ENCODE assay signal across 8 cellular contexts in the genomic region with DNA sequence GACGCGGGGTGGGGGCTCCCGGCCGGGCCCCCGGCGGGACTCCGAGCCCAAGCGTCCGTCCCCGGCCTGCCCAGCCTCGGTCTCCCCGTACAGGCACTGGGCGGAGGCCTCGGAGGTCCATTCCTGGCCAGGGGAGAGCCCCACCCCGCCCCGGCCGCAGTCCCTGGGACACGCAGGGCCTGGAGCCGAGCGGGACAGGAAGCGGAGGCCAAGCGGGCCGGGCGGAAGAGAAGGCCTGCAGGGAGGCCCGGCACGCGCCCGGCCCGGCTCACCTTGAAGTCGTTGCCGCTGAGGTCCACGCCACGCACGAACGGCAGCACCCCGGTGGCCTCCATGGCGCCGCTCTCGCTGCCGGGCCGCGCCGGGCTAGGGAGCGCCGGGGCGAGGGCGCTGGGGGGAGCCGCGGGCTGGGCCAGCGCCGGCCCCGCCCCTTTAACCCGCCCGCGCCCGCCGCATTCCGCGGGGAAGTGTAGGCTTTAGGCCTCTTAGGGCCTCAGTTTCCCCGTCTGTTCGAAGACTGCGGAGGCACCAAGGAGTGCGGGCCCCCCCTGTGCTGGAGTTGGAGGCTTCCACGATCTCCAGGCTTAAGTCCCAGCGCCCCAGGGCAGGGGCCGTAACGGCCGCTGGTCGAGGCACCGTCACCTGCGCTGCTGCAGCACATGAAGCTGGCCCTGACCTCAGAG. TPM values are rescaled to one million over a fixed set of nuclear protein-coding genes. Genes with fewer than 3 reads are reported as not detected.
DNase-seq lines count a peak whose midpoint lies in the region; ATAC-seq, FAIRE-seq and TF ChIP-seq lines count a peak whose summit lies in the region.

A gene (minus strand): TSS at position 383 of the 683 bp plus-strand sequence. CDS start 48 bp downstream, at position 335.

- no peak for TF ChIP-seq RAD21 in A549 (conservative IDR thresholded peaks at IDR 0.05 in 1 of 2, IDR thresholded peaks at IDR 0.05 in 1 of 2)

- peak within 1 kb of the TSS; percentile 96 for H3K4me3 Mint-ChIP-seq in activated CD4-positive, alpha-beta T cell treated with anti-CD3 and anti-CD28 coated beads for 36 hours

- H3K4me1 ChIP-seq in A549 (peaks cover 31% of the 10 kb centered on the region), KMS-11 (ENCODE audit: low read depth, poor library complexity, severe bottlenecking) (peaks cover 12% of the 10 kb centered on the region)

- intact Hi-C loops in activated CD4-positive, alpha-beta T cell treated with anti-CD3 and anti-CD28 coated beads for 36 hours (cut with DNase I, micrococcal nuclease), result loop anchor here in 1 of 2 experiments (1.0 kb wide), 1 partner anchor 33 kb away; a partner anchor contains a TSS

- FAIRE-seq in A549 (lab: Jason Lieb, UNC), result no peak

- POLR2A ChIA-PET in A549 (lab: Yijun Ruan, JAX), result interaction anchor here (0.5 to 0.9 kb wide), 2 partner anchors 10 to 41 kb away, joined by 3 to 11 read pairs; no protein-coding TSS in a partner anchor
- POLR2A ChIA-PET in activated CD4-positive, alpha-beta T cell treated with anti-CD3 and anti-CD28 coated beads for 36 hours (lab: Charles Lee), result no interaction called here

- H3K27ac ChIP-seq in A549, result peak within 1 kb of the TSS; percentile 91 to 97
- H3K27ac ChIP-seq in KMS-11, result peak within 1 kb of the TSS; percentile 38; the same call in 1 of the 2 replicates
- H3K27ac ChIP-seq in cingulate gyrus (ENCODE audit: low read depth, low read length), result peak within 1 kb of the TSS; percentile 77

- H3K79me2 ChIP-seq in KMS-11 (ENCODE audit: insufficient read depth, low read depth), result no peaks in the 10 kb centered on the region; the same call in 1 of the 2 replicates

- peak; percentile 48 to 63 for ATAC-seq in A549
- peak; percentile 28 for ATAC-seq in activated CD4-positive, alpha-beta T cell treated with anti-CD3 and anti-CD28 coated beads for 36 hours

- H3K27ac Mint-ChIP-seq in activated CD4-positive, alpha-beta T cell treated with anti-CD3 and anti-CD28 coated beads for 36 hours, result peak within 1 kb of the TSS; percentile 94

- peaks cover 42% of the 10 kb centered on the region for H3K4me1 Mint-ChIP-seq in activated CD4-positive, alpha-beta T cell treated with anti-CD3 and anti-CD28 coated beads for 36 hours

- H3K36me3 ChIP-seq in KMS-11 (ENCODE audit: insufficient read depth), result no peaks in the 10 kb centered on the region

- no peaks in the 10 kb centered on the region for H3K27me3 ChIP-seq in KMS-11 (ENCODE audit: insufficient read depth, low read depth)

- TF ChIP-seq POLR2A in A549 (IDR thresholded peaks at IDR 0.05; ENCODE audit: low read length) (peak; percentile 84), GM18526 (IDR thresholded peaks at IDR 0.05; ENCODE audit: extremely low read depth, insufficient read length) (peak; percentile 41)

- no peak for TF ChIP-seq CTCF in A549 (IDR thresholded peaks at IDR 0.05)
- no peak for TF ChIP-seq CTCF in KMS-11 (conservative IDR thresholded peaks at IDR 0.05; ENCODE audit: low read depth, low read length)

- no peak for TF ChIP-seq EP300 in A549 (IDR thresholded peaks at IDR 0.05)

- no peaks in the 10 kb centered on the region for H3K9me3 ChIP-seq in A549

- DNase-seq in A549 (ENCODE audit: low read depth in 1 of 2, low spot score in 1 of 2), result peak; percentile 64 to 70
- DNase-seq in activated CD4-positive, alpha-beta T cell treated with anti-CD3 and anti-CD28 coated beads for 36 hours, result peak; percentile 66
- DNase-seq in kidney glomerular epithelial cell (lab: John Stamatoyannopoulos, UW), result peak; percentile 38
- peak; percentile 22 to 41 (median 34) for DNase-seq in stimulated activated CD4-positive, alpha-beta T cell treated with anti-CD3 and anti-CD28 coated beads, Interleukin-12 subunit alpha, Interleukin-12 subunit beta, amount 100 ng/mL, for 48 hours (ENCODE audit: low read depth in 2 of 3, low spot score in 1 of 3)
- no peak for DNase-seq in NCI-H2107 (lab: John Stamatoyannopoulos, UW)

- H4K20me1 ChIP-seq in KMS-11 (ENCODE audit: insufficient read depth), result no peaks in the 10 kb centered on the region

- H3K4me3 ChIP-seq in A549, result peak within 1 kb of the TSS; percentile 66
- H3K4me3 ChIP-seq in KMS-11 (IDR thresholded peaks at IDR 0.05; ENCODE audit: insufficient read depth, low read depth, low read length), result no peak within 1 kb of the TSS

- CTCF ChIA-PET in A549 (lab: Yijun Ruan, JAX), result interaction anchor here (1.4 to 8.5 kb wide), 4 partner anchors 10 to 16 kb away, joined by 3 to 59 read pairs (median 18); no protein-coding TSS in a partner anchor
- CTCF ChIA-PET in activated CD4-positive, alpha-beta T cell treated with anti-CD3 and anti-CD28 coated beads for 36 hours (lab: Charles Lee), result interaction anchor here (0.7 to 1.7 kb wide), 2 partner anchors 60 to 74 kb away, joined by 3 read pairs; no protein-coding TSS in a partner anchor

- peak within 1 kb of the TSS; percentile 89 for H2AFZ ChIP-seq in KMS-11 (ENCODE audit: low read depth)

- H3K4me2 ChIP-seq in A549, result peak within 1 kb of the TSS; percentile 94
- H3K4me2 ChIP-seq in KMS-11, result peak within 1 kb of the TSS; percentile 84

- no peaks in the 10 kb centered on the region for H3K27me3 Mint-ChIP-seq in activated CD4-positive, alpha-beta T cell treated with anti-CD3 and anti-CD28 coated beads for 36 hours

- peaks cover 13% of the 10 kb centered on the region for H3K36me3 Mint-ChIP-seq in activated CD4-positive, alpha-beta T cell treated with anti-CD3 and anti-CD28 coated beads for 36 hours (ENCODE audit: low read depth)

- peak within 1 kb of the TSS; percentile 60; the same call in 1 of the 2 replicates for H3K9ac ChIP-seq in KMS-11

- no peaks in the 10 kb centered on the region for H3K9me3 Mint-ChIP-seq in activated CD4-positive, alpha-beta T cell treated with anti-CD3 and anti-CD28 coated beads for 36 hours (ENCODE audit: low read depth)

- 5% methylated on average over 16 of the region's 71 CpGs for WGBS in A549 (ENCODE audit: missing lambda C conversion rate)

TF ChIP-seq in A549, 52 proteins besides CTCF, POLR2A, EP300 and RAD21 (continues in another document):
- TF ChIP-seq RFX5 (IDR thresholded peaks at IDR 0.05) (no peak), EHMT2 (IDR thresholded peaks at IDR 0.05; ENCODE audit: low read depth) (no peak), TFCP2L1 (CRISPR knock-in tag; IDR thresholded peaks at IDR 0.05) (0 out of 2 replicates have a peak, but pooled peaks have one; percentile 12), JUN (IDR thresholded peaks at IDR 0.05) (peak; percentile 65 to 77), POLR2AphosphoS2 (conservative IDR thresholded peaks at IDR 0.05; ENCODE audit: low read length) (no peak), MYC (IDR thresholded peaks at IDR 0.05; ENCODE audit: borderline replicate concordance, low read length) (no peak; the same call in 1 of the 2 replicates), CHD2 (IDR thresholded peaks at IDR 0.05; ENCODE audit: low read length, partially characterized antibody) (no peak), RCOR1 (IDR thresholded peaks at IDR 0.05; ENCODE audit: low read depth, low read length) (no peak), HDAC2 (IDR thresholded peaks at IDR 0.05) (no peak), CEBPB (IDR thresholded peaks at IDR 0.05) (no peak), ZC3H11A (IDR thresholded peaks at IDR 0.05) (no peak)
- TF ChIP-seq, protein P1, sequence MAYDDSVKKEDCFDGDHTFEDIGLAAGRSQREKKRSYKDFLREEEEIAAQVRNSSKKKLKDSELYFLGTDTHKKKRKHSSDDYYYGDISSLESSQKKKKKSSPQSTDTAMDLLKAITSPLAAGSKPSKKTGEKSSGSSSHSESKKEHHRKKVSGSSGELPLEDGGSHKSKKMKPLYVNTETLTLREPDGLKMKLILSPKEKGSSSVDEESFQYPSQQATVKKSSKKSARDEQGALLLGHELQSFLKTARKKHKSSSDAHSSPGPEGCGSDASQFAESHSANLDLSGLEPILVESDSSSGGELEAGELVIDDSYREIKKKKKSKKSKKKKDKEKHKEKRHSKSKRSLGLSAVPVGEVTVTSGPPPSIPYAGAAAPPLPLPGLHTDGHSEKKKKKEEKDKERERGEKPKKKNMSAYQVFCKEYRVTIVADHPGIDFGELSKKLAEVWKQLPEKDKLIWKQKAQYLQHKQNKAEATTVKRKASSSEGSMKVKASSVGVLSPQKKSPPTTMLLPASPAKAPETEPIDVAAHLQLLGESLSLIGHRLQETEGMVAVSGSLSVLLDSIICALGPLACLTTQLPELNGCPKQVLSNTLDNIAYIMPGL (CRISPR knock-in tag; IDR thresholded peaks at IDR 0.05; ENCODE audit: borderline replicate concordance), result peak; percentile 67; the same call in 1 of the 2 replicates
- TF ChIP-seq, protein P2, sequence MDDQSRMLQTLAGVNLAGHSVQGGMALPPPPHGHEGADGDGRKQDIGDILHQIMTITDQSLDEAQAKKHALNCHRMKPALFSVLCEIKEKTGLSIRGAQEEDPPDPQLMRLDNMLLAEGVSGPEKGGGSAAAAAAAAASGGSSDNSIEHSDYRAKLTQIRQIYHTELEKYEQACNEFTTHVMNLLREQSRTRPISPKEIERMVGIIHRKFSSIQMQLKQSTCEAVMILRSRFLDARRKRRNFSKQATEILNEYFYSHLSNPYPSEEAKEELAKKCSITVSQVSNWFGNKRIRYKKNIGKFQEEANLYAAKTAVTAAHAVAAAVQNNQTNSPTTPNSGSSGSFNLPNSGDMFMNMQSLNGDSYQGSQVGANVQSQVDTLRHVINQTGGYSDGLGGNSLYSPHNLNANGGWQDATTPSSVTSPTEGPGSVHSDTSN (IDR thresholded peaks at IDR 0.05), result no peak
- TF ChIP-seq, protein P3, sequence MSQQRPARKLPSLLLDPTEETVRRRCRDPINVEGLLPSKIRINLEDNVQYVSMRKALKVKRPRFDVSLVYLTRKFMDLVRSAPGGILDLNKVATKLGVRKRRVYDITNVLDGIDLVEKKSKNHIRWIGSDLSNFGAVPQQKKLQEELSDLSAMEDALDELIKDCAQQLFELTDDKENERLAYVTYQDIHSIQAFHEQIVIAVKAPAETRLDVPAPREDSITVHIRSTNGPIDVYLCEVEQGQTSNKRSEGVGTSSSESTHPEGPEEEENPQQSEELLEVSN (IDR thresholded peaks at IDR 0.05; ENCODE audit: borderline replicate concordance, low read depth), result peak; percentile 46; the same call in 1 of the 2 replicates

RNA-seq across cellular contexts. Expression of the gene that starts here (rescaled TPM):
- polyA plus RNA-seq in A549 (2011; rRNA removed) (280 and 299 TPM in 2 replicates), A549 (2017; fragmentation: RNase III; extraction: RNeasy Plus Mini Kit Qiagen cat#74134 plus additional on column Dnase treatment) (222 to 265 TPM (median 253 TPM) in 3 replicates)
- polyA plus RNA-seq in A549 (2012; cell fraction: cytosol; rRNA removed), result 403 and 473 TPM in 2 replicates
- 1,130 and 1,454 TPM in 2 replicates for polyA plus RNA-seq in A549 (2012; cell fraction: nucleus; rRNA removed)
- 463 and 500 TPM in 2 replicates for polyA minus RNA-seq in A549 (2011; rRNA and poly(A)+ RNA removed)
- total RNA-seq in activated CD4-positive, alpha-beta T cell treated with anti-CD3 and anti-CD28 coated beads for 36 hours, result 100 to 1,000 TPM; 282 to 364 TPM

Comparison
In these comparisons a context has a peak if more than half of its experiments do, and no peak if none do; other contexts are left out.
1. H3K27ac ChIP-seq: peak in every context shown above with its lines; median percentile 94 in A549; 77 in cingulate gyrus; 38 in KMS-11.